Comparison of ENCODE assay signal across 1 cellular context in the genomic region with DNA sequence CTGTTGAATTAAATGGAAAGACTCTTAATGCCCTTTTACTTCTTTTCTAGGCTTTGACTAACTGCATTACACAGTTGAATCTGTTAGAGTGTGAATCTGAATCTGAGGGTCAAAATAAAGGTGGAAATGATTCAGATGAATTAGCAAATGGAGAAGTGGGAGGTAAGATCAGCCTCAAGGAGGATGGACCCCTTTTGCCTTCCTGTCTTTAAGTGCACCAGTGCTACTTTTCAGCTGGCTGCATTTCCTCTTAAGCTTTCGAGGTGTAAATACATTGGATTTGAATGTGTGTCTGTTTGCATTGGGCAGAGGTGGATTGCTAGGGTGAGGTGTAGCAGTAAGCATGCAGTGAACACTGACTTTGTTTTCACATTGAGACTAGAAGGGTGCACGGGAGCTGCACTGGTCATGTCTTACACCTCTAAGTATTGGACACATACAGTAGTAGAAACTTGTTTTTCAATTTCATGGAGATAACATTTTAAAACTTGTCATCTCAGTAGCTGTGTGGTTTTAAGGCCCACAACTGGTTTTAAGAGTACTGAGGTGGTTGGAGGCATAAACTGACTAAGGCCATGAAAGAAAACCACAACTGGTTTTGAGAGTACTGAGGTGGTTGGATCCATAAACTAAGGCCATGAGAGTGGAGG.
TF ChIP-seq lines count a peak whose summit lies in the region.

No MANE protein-coding gene starts in this region.

TF ChIP-seq in GM12878, 131 proteins besides CTCF, POLR2A, EP300 and RAD21 (continued from another document):
- TF ChIP-seq, protein P1, sequence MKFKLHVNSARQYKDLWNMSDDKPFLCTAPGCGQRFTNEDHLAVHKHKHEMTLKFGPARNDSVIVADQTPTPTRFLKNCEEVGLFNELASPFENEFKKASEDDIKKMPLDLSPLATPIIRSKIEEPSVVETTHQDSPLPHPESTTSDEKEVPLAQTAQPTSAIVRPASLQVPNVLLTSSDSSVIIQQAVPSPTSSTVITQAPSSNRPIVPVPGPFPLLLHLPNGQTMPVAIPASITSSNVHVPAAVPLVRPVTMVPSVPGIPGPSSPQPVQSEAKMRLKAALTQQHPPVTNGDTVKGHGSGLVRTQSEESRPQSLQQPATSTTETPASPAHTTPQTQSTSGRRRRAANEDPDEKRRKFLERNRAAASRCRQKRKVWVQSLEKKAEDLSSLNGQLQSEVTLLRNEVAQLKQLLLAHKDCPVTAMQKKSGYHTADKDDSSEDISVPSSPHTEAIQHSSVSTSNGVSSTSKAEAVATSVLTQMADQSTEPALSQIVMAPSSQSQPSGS (IDR thresholded peaks at IDR 0.05; ENCODE audit: low read length) = peak; percentile 78
- TF ChIP-seq EED (IDR thresholded peaks at IDR 0.05; ENCODE audit: low read depth) (peak; percentile 73; the same call in 1 of the 2 replicates), ZNF384 (IDR thresholded peaks at IDR 0.05; ENCODE audit: borderline replicate concordance, low read depth, low read length) (no peak), TBL1XR1 (IDR thresholded peaks at IDR 0.05; ENCODE audit: low read depth, low read length) (0 out of 2 replicates have a peak, but pooled peaks have one; percentile 32), RBBP5 (conservative IDR thresholded peaks at IDR 0.05) (no peak), TCF7 (IDR thresholded peaks at IDR 0.05; ENCODE audit: borderline replicate concordance) (peak; percentile 53; the same call in 1 of the 2 replicates), IKZF2 (IDR thresholded peaks at IDR 0.05) (peak in 1 of 2 experiments; percentile 14; a peak in 1 of 4 replicates), CREB1 (IDR thresholded peaks at IDR 0.05; ENCODE audit: low read depth) (0 out of 2 replicates have a peak, but pooled peaks have one; percentile 40), GATAD2B (conservative IDR thresholded peaks at IDR 0.05; ENCODE audit: low read depth) (no peak), POLR2AphosphoS2 (IDR thresholded peaks at IDR 0.05; ENCODE audit: low read depth, low read length) (no peak), RUNX3 (IDR thresholded peaks at IDR 0.05; ENCODE audit: low read length) (peak; percentile 99), MEF2A (IDR thresholded peaks at IDR 0.05; ENCODE audit: insufficient read depth, low read depth, low read length) (0 out of 2 replicates have a peak, but pooled peaks have one; percentile 18), BCL11A (IDR thresholded peaks at IDR 0.05; ENCODE audit: low read depth, low read length) (0 out of 2 replicates have a peak, but pooled peaks have one; percentile 49), CUX1 (IDR thresholded peaks at IDR 0.05; ENCODE audit: insufficient replicate concordance, low read depth, low read length) (no peak), SREBF2 (IDR thresholded peaks at IDR 0.05; ENCODE audit: low read length) (no peak), HSF1 (IDR thresholded peaks at IDR 0.05; ENCODE audit: low read depth, low read length) (no peak), ETV6 (conservative IDR thresholded peaks at IDR 0.05 in 1 of 2, IDR thresholded peaks at IDR 0.05 in 1 of 2; ENCODE audit: borderline replicate concordance in 1 of 2, low read depth in 1 of 2) (peak in 1 of 2 experiments; percentile 62; a peak in 1 of 4 replicates), YY1 (IDR thresholded peaks at IDR 0.05; ENCODE audit: low read depth, low read length) (no peak), KAT2A (conservative IDR thresholded peaks at IDR 0.05; ENCODE audit: control insufficient read depth, low read depth, low read length) (no peak), STAT1 (conservative IDR thresholded peaks at IDR 0.05) (no peak), JUNB (IDR thresholded peaks at IDR 0.05) (peak; percentile 71), EGR1 (IDR thresholded peaks at IDR 0.05; ENCODE audit: borderline replicate concordance in 1 of 2, low read depth in 2 of 2, low read length in 2 of 2) (no peak), NFIC (IDR thresholded peaks at IDR 0.05; ENCODE audit: low read depth, low read length) (peak; percentile 84), CREM (IDR thresholded peaks at IDR 0.05; ENCODE audit: low read depth) (0 out of 2 replicates have a peak, but pooled peaks have one; percentile 20), CBX3 (IDR thresholded peaks at IDR 0.05; ENCODE audit: borderline replicate concordance, low read depth) (no peak), CBFB (IDR thresholded peaks at IDR 0.05; ENCODE audit: low read depth) (peak; percentile 93), E2F8 (IDR thresholded peaks at IDR 0.05; ENCODE audit: low read depth, partially characterized antibody) (no peak), FOXM1 (IDR thresholded peaks at IDR 0.05; ENCODE audit: low read depth, low read length) (peak; percentile 60; the same call in 1 of the 2 replicates), ESRRA (IDR thresholded peaks at IDR 0.05; ENCODE audit: low read length) (no peak), SPI1 (IDR thresholded peaks at IDR 0.05; ENCODE audit: borderline replicate concordance, insufficient read depth, low read depth, low read length) (peak; percentile 64), HDGF (IDR thresholded peaks at IDR 0.05) (no peak), POLR2AphosphoS5 (IDR thresholded peaks at IDR 0.05; ENCODE audit: low read length) (no peak)
- TF ChIP-seq, protein P2, sequence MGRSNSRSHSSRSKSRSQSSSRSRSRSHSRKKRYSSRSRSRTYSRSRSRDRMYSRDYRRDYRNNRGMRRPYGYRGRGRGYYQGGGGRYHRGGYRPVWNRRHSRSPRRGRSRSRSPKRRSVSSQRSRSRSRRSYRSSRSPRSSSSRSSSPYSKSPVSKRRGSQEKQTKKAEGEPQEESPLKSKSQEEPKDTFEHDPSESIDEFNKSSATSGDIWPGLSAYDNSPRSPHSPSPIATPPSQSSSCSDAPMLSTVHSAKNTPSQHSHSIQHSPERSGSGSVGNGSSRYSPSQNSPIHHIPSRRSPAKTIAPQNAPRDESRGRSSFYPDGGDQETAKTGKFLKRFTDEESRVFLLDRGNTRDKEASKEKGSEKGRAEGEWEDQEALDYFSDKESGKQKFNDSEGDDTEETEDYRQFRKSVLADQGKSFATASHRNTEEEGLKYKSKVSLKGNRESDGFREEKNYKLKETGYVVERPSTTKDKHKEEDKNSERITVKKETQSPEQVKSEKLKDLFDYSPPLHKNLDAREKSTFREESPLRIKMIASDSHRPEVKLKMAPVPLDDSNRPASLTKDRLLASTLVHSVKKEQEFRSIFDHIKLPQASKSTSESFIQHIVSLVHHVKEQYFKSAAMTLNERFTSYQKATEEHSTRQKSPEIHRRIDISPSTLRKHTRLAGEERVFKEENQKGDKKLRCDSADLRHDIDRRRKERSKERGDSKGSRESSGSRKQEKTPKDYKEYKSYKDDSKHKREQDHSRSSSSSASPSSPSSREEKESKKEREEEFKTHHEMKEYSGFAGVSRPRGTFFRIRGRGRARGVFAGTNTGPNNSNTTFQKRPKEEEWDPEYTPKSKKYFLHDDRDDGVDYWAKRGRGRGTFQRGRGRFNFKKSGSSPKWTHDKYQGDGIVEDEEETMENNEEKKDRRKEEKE (IDR thresholded peaks at IDR 0.05) = no peak
- TF ChIP-seq, protein P3, sequence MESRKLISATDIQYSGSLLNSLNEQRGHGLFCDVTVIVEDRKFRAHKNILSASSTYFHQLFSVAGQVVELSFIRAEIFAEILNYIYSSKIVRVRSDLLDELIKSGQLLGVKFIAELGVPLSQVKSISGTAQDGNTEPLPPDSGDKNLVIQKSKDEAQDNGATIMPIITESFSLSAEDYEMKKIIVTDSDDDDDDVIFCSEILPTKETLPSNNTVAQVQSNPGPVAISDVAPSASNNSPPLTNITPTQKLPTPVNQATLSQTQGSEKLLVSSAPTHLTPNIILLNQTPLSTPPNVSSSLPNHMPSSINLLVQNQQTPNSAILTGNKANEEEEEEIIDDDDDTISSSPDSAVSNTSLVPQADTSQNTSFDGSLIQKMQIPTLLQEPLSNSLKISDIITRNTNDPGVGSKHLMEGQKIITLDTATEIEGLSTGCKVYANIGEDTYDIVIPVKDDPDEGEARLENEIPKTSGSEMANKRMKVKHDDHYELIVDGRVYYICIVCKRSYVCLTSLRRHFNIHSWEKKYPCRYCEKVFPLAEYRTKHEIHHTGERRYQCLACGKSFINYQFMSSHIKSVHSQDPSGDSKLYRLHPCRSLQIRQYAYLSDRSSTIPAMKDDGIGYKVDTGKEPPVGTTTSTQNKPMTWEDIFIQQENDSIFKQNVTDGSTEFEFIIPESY (IDR thresholded peaks at IDR 0.05) = no peak
